In the genomic region with DNA sequence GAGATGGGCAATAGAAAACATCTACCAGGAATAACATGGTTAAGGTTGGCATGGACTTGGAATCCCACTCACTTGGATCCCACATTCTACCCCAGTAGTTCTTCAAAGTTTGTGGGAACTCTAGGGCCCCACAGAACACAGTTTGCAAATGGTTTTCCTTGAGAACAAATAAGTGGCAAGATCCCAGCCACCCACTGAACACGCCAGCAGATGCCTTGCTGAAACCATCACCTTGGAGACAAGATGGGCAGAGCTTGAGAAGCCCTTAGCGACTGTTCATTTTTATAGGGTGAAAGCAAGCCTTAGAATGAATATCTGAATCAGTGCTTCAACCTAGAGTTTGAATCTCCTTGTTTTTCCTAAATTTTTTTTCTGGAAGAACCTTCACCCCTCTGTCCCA, we compare ENCODE assay signal across 17 cellular contexts.
"Had no signal": no experiment of that assay in that cellular context is flagged by ENCODE, and none has a peak within 500 bp of the region (broad histone marks: within the 10 kb centered on the region; RNA-seq: fewer than 3 reads in every experiment).

No MANE protein-coding gene starts in this region.

- DNase-seq: effector CD4-positive, alpha-beta T cell; endodermal cell; erythroblast; foreskin keratinocyte; left colon; left ventricle myocardium superior; mesendoderm; mucosa of descending colon; naive thymus-derived CD8-positive, alpha-beta T cell; right cardiac atrium; small intestine; stimulated activated CD4-positive, alpha-beta T cell treated with anti-CD3 and anti-CD28 coated beads, Interleukin-2, amount 100 ng/mL, for 48 hours; stimulated activated naive CD8-positive, alpha-beta T cell treated with anti-CD3 and anti-CD28 coated beads, Interleukin-15, Interleukin-2, amounts not matched to agents 100 U/mL and 50 U/mL, for 24 hours; tibial artery; upper lobe of left lung; uterus had no signal

- FAIRE-seq: endothelial cell of umbilical vein, small intestine had no signal
